21 cellular contexts compared by ENCODE assay signal in the genomic region with DNA sequence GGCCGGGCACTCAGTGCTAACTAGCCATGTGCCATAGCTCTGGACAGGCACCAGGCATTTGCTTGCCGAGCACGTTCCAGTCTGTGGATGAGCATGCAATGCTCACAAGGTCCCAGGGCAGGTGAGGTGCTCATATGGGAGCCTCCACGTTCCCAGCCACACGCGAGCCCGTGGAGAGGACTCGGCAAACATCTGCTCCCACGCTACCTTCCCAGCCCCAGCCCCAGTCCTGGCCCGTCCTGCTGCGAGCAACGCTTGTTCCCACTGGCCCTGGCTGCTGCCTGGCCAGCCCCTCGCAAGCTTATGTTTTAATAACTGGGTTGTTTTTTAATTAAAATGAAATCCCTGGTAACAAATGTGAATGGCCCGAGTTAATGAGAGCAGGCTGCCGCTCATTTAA.
"Had no signal": no experiment of that assay in that cellular context is flagged by ENCODE, and none has a peak within 500 bp of the region (broad histone marks: within the 10 kb centered on the region; RNA-seq: fewer than 3 reads in every experiment).

No MANE protein-coding gene starts in this region.

- H3K36me3 Mint-ChIP-seq: immature natural killer cell; naive thymus-derived CD4-positive, alpha-beta T cell had no signal

- DNase-seq: effector memory CD4-positive, alpha-beta T cell; esophagus squamous epithelium; foreskin fibroblast; glutamatergic neuron; immature natural killer cell; left ventricle myocardium inferior; mesenchymal stem cell; naive thymus-derived CD4-positive, alpha-beta T cell; nephron progenitor cell; pancreas; retina; right lobe of liver; stimulated activated CD4-positive, alpha-beta T cell treated with anti-CD3 and anti-CD28 coated beads, Interleukin-2, amount 100 ng/mL, for 48 hours; stimulated activated naive CD4-positive, alpha-beta T cell treated with Interleukin-2 at 50 U/mL for 16 hours; trophoblast cell had no signal

- H3K36me3 ChIP-seq: esophagus squamous epithelium, gastroesophageal sphincter, left ventricle myocardium inferior, pancreas, prostate gland, right lobe of liver had no signal

- H3K4me1 ChIP-seq: esophagus squamous epithelium, gastroesophageal sphincter, left ventricle myocardium inferior, pancreas, prostate gland, right lobe of liver had no signal

- H3K27ac ChIP-seq: coronary artery, epithelial cell of prostate, esophagus squamous epithelium, gastroesophageal sphincter, left ventricle myocardium inferior, pancreas, prostate gland, right lobe of liver, skin epidermis had no signal

- H3K4me3 ChIP-seq: coronary artery, esophagus squamous epithelium, gastroesophageal sphincter, left ventricle myocardium inferior, lung, pancreas, prostate gland, right lobe of liver, skin epidermis had no signal

- ATAC-seq: gastroesophageal sphincter; naive thymus-derived CD4-positive, alpha-beta T cell; pancreas; right lobe of liver had no signal

- H3K27ac Mint-ChIP-seq: naive thymus-derived CD4-positive, alpha-beta T cell; nephron progenitor cell had no signal

- H3K9me3 ChIP-seq: esophagus squamous epithelium, gastroesophageal sphincter, left ventricle myocardium inferior, pancreas, prostate gland, right lobe of liver had no signal

- H3K9me3 Mint-ChIP-seq: immature natural killer cell; naive thymus-derived CD4-positive, alpha-beta T cell; nephron progenitor cell had no signal

- H3K4me3 Mint-ChIP-seq: immature natural killer cell; naive thymus-derived CD4-positive, alpha-beta T cell; nephron progenitor cell had no signal

- H3K27me3 ChIP-seq: esophagus squamous epithelium, gastroesophageal sphincter, pancreas, right lobe of liver had no signal

- H3K27me3 Mint-ChIP-seq: naive thymus-derived CD4-positive, alpha-beta T cell had no signal
